Comparison of ENCODE assay signal across 8 cellular contexts in genomic region chr2:151260492-151261239, GRCh38. TPM values are rescaled to one million over a fixed set of nuclear protein-coding genes. Genes with fewer than 3 reads are reported as not detected.
DNase-seq lines count a peak whose midpoint lies in the region; ATAC-seq and TF ChIP-seq lines count a peak whose summit lies in the region.

No MANE protein-coding gene starts in this region.

- H3K27ac ChIP-seq in IMR-90 (ENCODE audit: insufficient read depth, low read length) (peak overlapping the region; percentile 93), liver (ENCODE audit: low read depth in 1 of 2, low read length in 2 of 2) (peak overlapping the region; percentile 94 to 96), tibial artery (peak overlapping the region; percentile 92 to 97)

- TF ChIP-seq CTCF in IMR-90 (conservative IDR thresholded peaks at IDR 0.05; ENCODE audit: low read depth, low read length): 0 out of 2 replicates have a peak, but pooled peaks have one; percentile 0
- TF ChIP-seq CTCF in astrocyte of the cerebellum (IDR thresholded peaks at IDR 0.05; ENCODE audit: low read depth, low read length, missing control alignments): no peak
- TF ChIP-seq CTCF in liver (IDR thresholded peaks at IDR 0.05; ENCODE audit: low read depth, low read length, missing input control): no peak
- TF ChIP-seq CTCF in tibial artery (IDR thresholded peaks at IDR 0.05): no peak

- POLR2A ChIA-PET in IMR-90 (lab: Charles Lee; ENCODE audit: unreplicated experiment): interaction anchor here (0.6 kb wide), 1 partner anchor 149 kb away, joined by 14 read pairs; no protein-coding TSS in a partner anchor

- BruUV-seq in IMR-90 (replicated peaks; lab: Mats Ljungman, UMichigan): no TSS peak

- peak overlapping the region; percentile 80 for H4K8ac ChIP-seq in IMR-90 (ENCODE audit: low read depth in 2 of 2, low read length in 2 of 2)

- WGBS in IMR-90 (ENCODE audit: extremely low coverage in 2 of 2, insufficient read length in 1 of 2), 2 experiments: 17% methylated on average over 2 of the region's 12 CpGs; no CpG with 5 or more reads in 1 of the 2 experiments
- WGBS in liver: 7% methylated on average over 12 of the region's 12 CpGs

- H2AK5ac ChIP-seq in IMR-90 (ENCODE audit: low read depth, low read length): peak overlapping the region; percentile 9; the same call in 1 of the 2 replicates

- H2BK15ac ChIP-seq in IMR-90 (ENCODE audit: low read depth, low read length): peak overlapping the region; percentile 42; the same call in 2 of the 3 replicates

- DNase-seq in GM03348 (ENCODE audit: low spot score): peak; percentile 28
- DNase-seq in IMR-90: peak; percentile 43
- DNase-seq in astrocyte of the cerebellum (ENCODE audit: low read depth): no peak
- no peak for DNase-seq in tibial artery
- no peak for DNase-seq in HPDE6-E6E7 (ENCODE audit: extremely low spot score)
- DNase-seq in activated CD4-positive, CD25-positive, alpha-beta regulatory T cell (lab: John Stamatoyannopoulos, UW): no peak

- peak overlapping the region; percentile 80 for H3K4me2 ChIP-seq in IMR-90 (ENCODE audit: low read depth, low read length)

- H3K9me3 ChIP-seq in IMR-90 (ENCODE audit: control insufficient read depth, insufficient read depth, low read length) (no peaks in the 10 kb centered on the region), liver (ENCODE audit: control insufficient read depth in 4 of 4, low read length in 3 of 4) (no peaks in the 10 kb centered on the region), tibial artery (no peaks in the 10 kb centered on the region)

- H3K27me3 ChIP-seq in IMR-90 (ENCODE audit: control insufficient read depth, insufficient read depth, low read length) (no peaks in the 10 kb centered on the region), liver (ENCODE audit: control insufficient read depth in 4 of 4, insufficient read depth in 4 of 4, low read length in 3 of 4) (no peaks in the 10 kb centered on the region), tibial artery (no peaks in the 10 kb centered on the region)

- dilution Hi-C loops in IMR-90 (cut with HindIII; ENCODE audit: low sequenced_read_pairs, unreplicated experiment): no loop called here

- H3K4me3 ChIP-seq in IMR-90 (ENCODE audit: insufficient read depth, low read depth, low read length) (peak overlapping the region; percentile 71), astrocyte of the cerebellum (ENCODE audit: low read depth, low read length) (peak overlapping the region; percentile 63), liver (ENCODE audit: low read depth in 1 of 3, low read length in 3 of 3) (peak overlapping the region; percentile 81 to 97 (median 92)), tibial artery (peak overlapping the region; percentile 76 to 98)

- CTCF ChIA-PET in IMR-90 (lab: Yijun Ruan, JAX): no interaction called here

- TF ChIP-seq POLR2A in IMR-90 (IDR thresholded peaks at IDR 0.05; ENCODE audit: low read depth, low read length): 0 out of 2 replicates have a peak, but pooled peaks have one; percentile 13

- peak overlapping the region; percentile 87 for H2BK5ac ChIP-seq in IMR-90 (ENCODE audit: low read depth, low read length, poor library complexity, severe bottlenecking)

- ATAC-seq in GM21526 (IDR thresholded peaks at IDR 0.05; ENCODE audit: low FRiP score, unreplicated experiment) (peak; percentile 10), IMR-90 (ENCODE audit: low read depth) (no peak)

- peaks cover 0 to 26% of the 10 kb centered on the region in 2 experiments; a peak in 2 of 4 replicates for H3K79me1 ChIP-seq in IMR-90 (ENCODE audit: low read depth in 1 of 2, low read length in 2 of 2)

- H2AK9ac ChIP-seq in IMR-90 (replicated peaks; ENCODE audit: low read depth, low read length, poor library complexity): peak overlapping the region; percentile 84

- H3K36me3 ChIP-seq in IMR-90 (ENCODE audit: control insufficient read depth, insufficient read depth, low read length): no peaks in the 10 kb centered on the region
- H3K36me3 ChIP-seq in liver (ENCODE audit: control insufficient read depth in 4 of 4, insufficient read depth in 3 of 4, low read depth in 1 of 4, low read length in 3 of 4): no peaks in the 10 kb centered on the region
- peaks cover 0 to under 1% (median 0%) of the 10 kb centered on the region in 3 donors for H3K36me3 ChIP-seq in tibial artery

- peak overlapping the region; percentile 92 for H2BK120ac ChIP-seq in IMR-90 (ENCODE audit: low read depth, low read length)

- peak overlapping the region; percentile 90 for H4K5ac ChIP-seq in IMR-90 (ENCODE audit: low read depth, low read length)

- H4K91ac ChIP-seq in IMR-90 (ENCODE audit: insufficient read depth, low read depth, low read length): peak overlapping the region; percentile 85

- H3K4me1 ChIP-seq in IMR-90 (ENCODE audit: control insufficient read depth, insufficient read depth, low read length): peaks cover 13% of the 10 kb centered on the region
- H3K4me1 ChIP-seq in liver (ENCODE audit: control insufficient read depth in 4 of 4, insufficient read depth in 4 of 4, low read length in 3 of 4): peaks cover 1 to 37% (median 33%) of the 10 kb centered on the region in 4 donors
- H3K4me1 ChIP-seq in tibial artery: peaks cover 0 to 32% (median 7%) of the 10 kb centered on the region in 4 donors

- no peaks in the 10 kb centered on the region for H4K20me1 ChIP-seq in IMR-90 (ENCODE audit: insufficient read depth, low read length)

- H3K9ac ChIP-seq in IMR-90 (ENCODE audit: low read depth, low read length) (peak overlapping the region; percentile 85), liver (ENCODE audit: low read depth in 1 of 2, low read length in 2 of 2) (peak overlapping the region; percentile 95 to 99)

- intact Hi-C loops in IMR-90 (cut with micrococcal nuclease) (loop anchor here (1.0 to 2.0 kb wide), 3 partner anchors 96 to 149 kb away; partner anchors contain the start of genes RIF1 and TNFAIP6), tibial artery (cut with DNase I; ENCODE audit: low total_unique reads) (loop anchor here (10.0 kb wide), 1 partner anchor 154 kb away; no protein-coding TSS in a partner anchor)

- H3K23ac ChIP-seq in IMR-90 (ENCODE audit: low read depth, low read length): peak overlapping the region; percentile 96

- H3K4ac ChIP-seq in IMR-90 (ENCODE audit: low read depth, low read length): peak overlapping the region; percentile 88

- peak overlapping the region; percentile 94 for H3K14ac ChIP-seq in IMR-90 (replicated peaks; ENCODE audit: low read depth, low read length)

- H3K56ac ChIP-seq in IMR-90 (ENCODE audit: extremely low read depth, insufficient read depth, low read length): peak overlapping the region; percentile 89

- TF ChIP-seq RAD21 in IMR-90 (IDR thresholded peaks at IDR 0.05; ENCODE audit: low read length) (no peak), liver (IDR thresholded peaks at IDR 0.05) (no peak)

- H3K18ac ChIP-seq in IMR-90 (ENCODE audit: low read depth, low read length): peak overlapping the region; percentile 95

- in situ Hi-C loops in IMR-90 (cut with MboI; ENCODE audit: low sequenced_read_pairs): loop anchor here (10.0 kb wide), 1 partner anchor 154 kb away; no protein-coding TSS in a partner anchor
- in situ Hi-C loops in astrocyte of the cerebellum (cut with HindIII; ENCODE audit: low sequenced_read_pairs): no loop called here

- peak overlapping the region; percentile 86 for H2BK20ac ChIP-seq in IMR-90 (ENCODE audit: low read depth, low read length)

- peak overlapping the region; percentile 92 for H2AFZ ChIP-seq in IMR-90 (replicated peaks; ENCODE audit: low read length, poor library complexity)

- H3K9me1 ChIP-seq in IMR-90 (ENCODE audit: insufficient read depth, low read length): peaks cover 3% of the 10 kb centered on the region; the same call in 1 of the 2 replicates

TF ChIP-seq in IMR-90, 13 proteins besides CTCF, POLR2A, EP300 and RAD21 (continues in another document):
- TF ChIP-seq RFX5 (IDR thresholded peaks at IDR 0.05; ENCODE audit: low read depth, low read length): no peak
- no peak for TF ChIP-seq MAFK (IDR thresholded peaks at IDR 0.05; ENCODE audit: low read depth, low read length)
- no peak for TF ChIP-seq MAZ (IDR thresholded peaks at IDR 0.05; ENCODE audit: borderline replicate concordance, low read depth, low read length)
- TF ChIP-seq FOS (IDR thresholded peaks at IDR 0.05; ENCODE audit: low read depth, low read length): no peak

TF ChIP-seq in liver, 16 proteins besides CTCF, POLR2A, EP300 and RAD21 (continues in another document):
- peak; percentile 14 for TF ChIP-seq MAX (IDR thresholded peaks at IDR 0.05)

RNA-seq across cellular contexts. Expression of gene RBM43, which starts 1.0 kb away (rescaled TPM):
- 1.6 and 2.5 TPM in 2 replicates for total RNA-seq in IMR-90 (2012; rRNA removed)
- polyA plus RNA-seq in IMR-90 (2012; rRNA removed): 3.1 and 3.6 TPM in 2 replicates
- 0.82 and 1.1 TPM in 2 replicates for polyA plus RNA-seq in IMR-90 (2012; cell fraction: cytosol; rRNA removed)
- 0.67 and 2.1 TPM in 2 replicates for polyA plus RNA-seq in IMR-90 (2012; cell fraction: nucleus; rRNA removed; ENCODE audit: low replicate concordance)
- 1 to 10 TPM; 3.5 to 4.9 TPM for total RNA-seq in liver
- 1 to 10 TPM; 1.6 to 1.8 TPM for polyA plus RNA-seq in liver

RNA-seq across cellular contexts. Expression of gene NMI, which starts 28.8 kb away (rescaled TPM):
- 2.3 and 5.8 TPM in 2 replicates for total RNA-seq in IMR-90 (2012; rRNA removed)
- 4.0 and 5.2 TPM in 2 replicates for polyA plus RNA-seq in IMR-90 (2012; rRNA removed)
- 1.9 and 3.3 TPM in 2 replicates for polyA plus RNA-seq in IMR-90 (2012; cell fraction: cytosol; rRNA removed)
- polyA plus RNA-seq in IMR-90 (2012; cell fraction: nucleus; rRNA removed; ENCODE audit: low replicate concordance): 0.90 and 2.6 TPM in 2 replicates
- total RNA-seq in liver: 10 to 100 TPM; 12.6 to 15.2 TPM
- polyA plus RNA-seq in liver: 10 to 100 TPM in 1 of 2 donors, 1 to 10 TPM in 1; 8.6 to 13.1 TPM

Comparison
In these comparisons a context has a peak if more than half of its experiments do, and no peak if none do; other contexts are left out.
1. DNase-seq: peak in GM03348 (single experiment) and IMR-90 (single experiment); none in astrocyte of the cerebellum (single experiment), tibial artery (0 of 2), HPDE6-E6E7 (single experiment) and activated CD4-positive, CD25-positive, alpha-beta regulatory T cell (0 of 4).
2. Peak in every context shown above with its lines, with median percentiles within 50 percentile points of each other: H3K27ac ChIP-seq and H3K4me3 ChIP-seq.